21 cellular contexts compared by ENCODE assay signal in genomic region chr9:110282023-110282766, GRCh38. TPM values are rescaled to one million over a fixed set of nuclear protein-coding genes. Genes with fewer than 3 reads are reported as not detected.
A peak's percentile ranks its signal among the peaks of the same experiment; 100 is the strongest.
DNase-seq lines count a peak whose midpoint lies in the region; ATAC-seq, FAIRE-seq and TF ChIP-seq lines count a peak whose summit lies in the region.
"Had no signal": no experiment of that assay in that cellular context is flagged by ENCODE, and none has a peak within 500 bp of the region (broad histone marks: within the 10 kb centered on the region; RNA-seq: fewer than 3 reads in every experiment).

No MANE protein-coding gene starts in this region.

- no peaks in the 10 kb centered on the region; the same call in 1 of the 2 replicates for H3K27me3 Mint-ChIP-seq in WTC11 (ENCODE audit: low read depth)
- H3K27me3 Mint-ChIP-seq: type B pancreatic cell had no signal

- H3K4me3 ChIP-seq in A549 = no peak overlapping the region
- H3K4me3 ChIP-seq in liver (ENCODE audit: low read depth in 1 of 3, low read length in 3 of 3) = no peak overlapping the region
- no peak overlapping the region for H3K4me3 ChIP-seq in brain microvascular endothelial cell (ENCODE audit: low read depth, low read length)
- H3K4me3 ChIP-seq: adrenal gland, heart left ventricle, left ventricle myocardium inferior, right atrium auricular region had no signal

- POLR2A ChIA-PET in A549 (lab: Yijun Ruan, JAX) = interaction anchor here (1.3 kb wide), 1 partner anchor 25 kb away, joined by 5 read pairs; the partner anchor contains the start of gene TXN
- POLR2A ChIA-PET in WTC11 (lab: Charles Lee) = no interaction called here

- WGBS in A549 (ENCODE audit: missing lambda C conversion rate) = 37% methylated on average over 4 of the region's 4 CpGs
- 48% methylated on average over 4 of the region's 4 CpGs for WGBS in liver

- H3K27ac ChIP-seq in A549 (no peak overlapping the region), liver (ENCODE audit: low read depth in 1 of 2, low read length in 2 of 2) (no peak overlapping the region), brain microvascular endothelial cell (no peak overlapping the region)
- H3K27ac ChIP-seq: adrenal gland, heart left ventricle, left ventricle myocardium inferior, right atrium auricular region had no signal

- peaks cover 4% of the 10 kb centered on the region for H3K4me1 Mint-ChIP-seq in WTC11

- H3K27me3 ChIP-seq in liver (ENCODE audit: control insufficient read depth in 4 of 4, insufficient read depth in 4 of 4, low read length in 3 of 4) (no peaks in the 10 kb centered on the region), brain microvascular endothelial cell (replicated peaks) (no peaks in the 10 kb centered on the region)
- H3K27me3 ChIP-seq: adrenal gland, right atrium auricular region had no signal

- no peaks in the 10 kb centered on the region for H3K9me3 ChIP-seq in A549
- H3K9me3 ChIP-seq in liver (ENCODE audit: control insufficient read depth in 4 of 4, low read length in 3 of 4) = no peaks in the 10 kb centered on the region
- H3K9me3 ChIP-seq: adrenal gland, heart left ventricle, left ventricle myocardium inferior, right atrium auricular region had no signal

- no peak for TF ChIP-seq POLR2A in A549 (IDR thresholded peaks at IDR 0.05; ENCODE audit: low read length)

- H3K27ac Mint-ChIP-seq in WTC11 = no peak overlapping the region
- H3K27ac Mint-ChIP-seq: type B pancreatic cell had no signal

- TF ChIP-seq EP300 in A549 (IDR thresholded peaks at IDR 0.05) = no peak

- TF ChIP-seq CTCF in A549 (IDR thresholded peaks at IDR 0.05) = no peak
- no peak for TF ChIP-seq CTCF in WTC11 (IDR thresholded peaks at IDR 0.05)
- TF ChIP-seq CTCF in liver (IDR thresholded peaks at IDR 0.05; ENCODE audit: low read depth, low read length, missing input control) = no peak
- TF ChIP-seq CTCF in brain microvascular endothelial cell (IDR thresholded peaks at IDR 0.05; ENCODE audit: low read depth, low read length, missing control alignments) = no peak

- H3K36me3 Mint-ChIP-seq in WTC11 = no peaks in the 10 kb centered on the region
- H3K36me3 Mint-ChIP-seq: type B pancreatic cell had no signal

- H3K4me2 ChIP-seq in A549 = peak overlapping the region; percentile 22; the same call in 1 of the 3 replicates

- H3K4me1 ChIP-seq in A549 (peaks cover 17% of the 10 kb centered on the region; the same call in 2 of the 3 replicates), liver (ENCODE audit: control insufficient read depth in 4 of 4, insufficient read depth in 4 of 4, low read length in 3 of 4) (peaks cover 5 to 38% (median 30%) of the 10 kb centered on the region in 4 donors)
- H3K4me1 ChIP-seq: adrenal gland, left ventricle myocardium inferior, right atrium auricular region had no signal

- in situ Hi-C loops in brain microvascular endothelial cell (cut with HindIII; ENCODE audit: low pct_ligation_motif_present, low sequenced_read_pairs) = no loop called here

- H3K36me3 ChIP-seq in liver (ENCODE audit: control insufficient read depth in 4 of 4, insufficient read depth in 3 of 4, low read depth in 1 of 4, low read length in 3 of 4) = no peaks in the 10 kb centered on the region
- no peaks in the 10 kb centered on the region for H3K36me3 ChIP-seq in brain microvascular endothelial cell (replicated peaks)
- H3K36me3 ChIP-seq: adrenal gland, heart left ventricle, left ventricle myocardium inferior, right atrium auricular region had no signal

- no peak overlapping the region for H3K4me3 Mint-ChIP-seq in WTC11
- H3K4me3 Mint-ChIP-seq: type B pancreatic cell had no signal

- no peak for TF ChIP-seq RAD21 in A549 (conservative IDR thresholded peaks at IDR 0.05 in 1 of 2, IDR thresholded peaks at IDR 0.05 in 1 of 2)
- no peak for TF ChIP-seq RAD21 in liver (IDR thresholded peaks at IDR 0.05)

- FAIRE-seq in A549 (lab: Jason Lieb, UNC) = no peak
- FAIRE-seq: A204.1, TTC549 had no signal

- DNase-seq in A549 (ENCODE audit: low read depth in 1 of 2, low spot score in 1 of 2) (peak in 1 of 2 experiments; percentile 12), M059J (ENCODE audit: low read depth) (peak; percentile 36), WTC11 (ENCODE audit: low spot score) (no peak), NCI-H1694 treated with DMSO at 0.1 percent for 48 hours (lab: John Stamatoyannopoulos, UW) (no peak), brain microvascular endothelial cell (no peak), cerebellar nuclear complex (lab: John Stamatoyannopoulos, UW) (no peak)
- DNase-seq: activated CD4-positive, alpha-beta T cell treated with anti-CD3 and anti-CD28 coated beads, Interleukin-2, amount 50 U/mL, for 4 hours; adrenal gland; heart left ventricle; left ventricle myocardium inferior; NCI-H2029; NCI-H774; SHP77 treated with DMSO at 0.1 percent for 48 hours; stimulated activated CD4-positive, alpha-beta T cell treated with anti-CD3 and anti-CD28 coated beads, Interleukin-2, amount 100 ng/mL, for 48 hours had no signal

- CTCF ChIA-PET in A549 (lab: Yijun Ruan, JAX) (interaction anchor here (1.2 to 1.6 kb wide), 3 partner anchors 9 to 26 kb away, joined by 3 to 7 read pairs (median 3); no protein-coding TSS in a partner anchor), WTC11 (lab: Charles Lee) (no interaction called here)

- H3K9ac ChIP-seq in liver (ENCODE audit: low read depth in 1 of 2, low read length in 2 of 2) = no peak overlapping the region

- ATAC-seq in A549 (no peak), WTC11 (no peak), HG03159 (IDR thresholded peaks at IDR 0.05; ENCODE audit: unreplicated experiment) (no peak)
- ATAC-seq: heart left ventricle had no signal

- H3K9me3 Mint-ChIP-seq in WTC11 = 0 out of 2 replicates have a peak, but pooled peaks cover 4% of the 10 kb centered on the region
- H3K9me3 Mint-ChIP-seq: type B pancreatic cell had no signal

TF ChIP-seq in WTC11, 78 proteins besides CTCF, POLR2A, EP300 and RAD21:
- TF ChIP-seq ZNF219 (CRISPR knock-in tag; IDR thresholded peaks at IDR 0.05; ENCODE audit: borderline replicate concordance) (no peak), FOXK1 (CRISPR knock-in tag; IDR thresholded peaks at IDR 0.05) (no peak), SMAD4 (CRISPR knock-in tag; IDR thresholded peaks at IDR 0.05) (no peak), GABPB1 (CRISPR knock-in tag; IDR thresholded peaks at IDR 0.05) (peak; percentile 70), SOX15 (CRISPR knock-in tag; IDR thresholded peaks at IDR 0.05) (no peak), TEAD1 (CRISPR knock-in tag; IDR thresholded peaks at IDR 0.05) (no peak), EMX1 (CRISPR knock-in tag; IDR thresholded peaks at IDR 0.05) (no peak), HMGA2 (CRISPR knock-in tag; IDR thresholded peaks at IDR 0.05) (no peak)

TF ChIP-seq in liver, 16 proteins besides CTCF, POLR2A, EP300 and RAD21:
- TF ChIP-seq ATF3 (IDR thresholded peaks at IDR 0.05) = peak; percentile 39
- peak; percentile 48 to 77 for TF ChIP-seq HNF4A (conservative IDR thresholded peaks at IDR 0.05)
- TF ChIP-seq HNF4G (IDR thresholded peaks at IDR 0.05) = no peak
- TF ChIP-seq NR2F2 (IDR thresholded peaks at IDR 0.05) = no peak
- TF ChIP-seq YY1 (IDR thresholded peaks at IDR 0.05) = no peak
- TF ChIP-seq SP1 (IDR thresholded peaks at IDR 0.05) = peak; percentile 54

RNA-seq across cellular contexts. Expression of gene TXN, which starts 25.9 kb away (rescaled TPM):
- polyA plus RNA-seq in A549 (2011; rRNA removed) (1,336 and 1,626 TPM in 2 replicates), A549 (2017; fragmentation: RNase III; extraction: RNeasy Plus Mini Kit Qiagen cat#74134 plus additional on column Dnase treatment) (1,222 to 1,380 TPM (median 1,309 TPM) in 3 replicates), liver (100 to 1,000 TPM; 183 to 400 TPM)
- 1,191 and 1,403 TPM in 2 replicates for polyA plus RNA-seq in A549 (2012; cell fraction: cytosol; rRNA removed)
- polyA plus RNA-seq in A549 (2012; cell fraction: nucleus; rRNA removed) = 356 and 650 TPM in 2 replicates
- polyA minus RNA-seq in A549 (2011; rRNA and poly(A)+ RNA removed) = 211 and 233 TPM in 2 replicates
- 534 and 687 TPM in 2 replicates for total RNA-seq in M059J (2014; rRNA removed; shearing (Covaris generic))
- total RNA-seq in WTC11 (2021) (245 to 265 TPM (median 263 TPM) in 3 replicates), liver (100 to 1,000 TPM in 1 of 2 donors, 10 to 100 TPM in 1; 65.4 to 111 TPM)

RNA-seq across cellular contexts. Expression of gene TXNDC8, which starts 55.5 kb away (rescaled TPM):
- polyA plus RNA-seq in A549 (2011; rRNA removed) (not detected in 2 replicates), A549 (2017; fragmentation: RNase III; extraction: RNeasy Plus Mini Kit Qiagen cat#74134 plus additional on column Dnase treatment) (not detected in 3 replicates), liver (not detected)
- polyA plus RNA-seq in A549 (2012; cell fraction: cytosol; rRNA removed) = not detected in 2 replicates
- not detected in 2 replicates for polyA plus RNA-seq in A549 (2012; cell fraction: nucleus; rRNA removed)
- not detected in 2 replicates for polyA minus RNA-seq in A549 (2011; rRNA and poly(A)+ RNA removed)
- not detected in 2 replicates for total RNA-seq in M059J (2014; rRNA removed; shearing (Covaris generic))
- total RNA-seq in WTC11 (2021) (not detected in 3 replicates), liver (not detected)
- total RNA-seq: adrenal gland, heart left ventricle, left ventricle myocardium inferior, right atrium auricular region had no signal
- polyA plus RNA-seq: adrenal gland, heart left ventricle, neural cell had no signal
